24 cellular contexts compared by ENCODE assay signal in genomic region chr7:115096262-115096661, GRCh38.
A peak's percentile ranks its signal among the peaks of the same experiment; 100 is the strongest.
DNase-seq lines count a peak whose midpoint lies in the region; ATAC-seq and TF ChIP-seq lines count a peak whose summit lies in the region.
"Had no signal": no experiment of that assay in that cellular context is flagged by ENCODE, and none has a peak within 500 bp of the region (broad histone marks: within the 10 kb centered on the region; RNA-seq: fewer than 3 reads in every experiment).

No MANE protein-coding gene starts in this region.

- DNase-seq in left ventricle myocardium superior = no peak
- no peak for DNase-seq in left ventricle myocardium inferior
- DNase-seq in RPMI7951 (ENCODE audit: low read depth) = peak; percentile 5
- peak; percentile 36 for DNase-seq in fibroblast of gingiva (ENCODE audit: low read depth)
- DNase-seq in ACHN = no peak
- no peak for DNase-seq in GM20000 (ENCODE audit: low spot score)
- DNase-seq: activated CD4-positive, alpha-beta T cell treated with anti-CD3 and anti-CD28 coated beads, Interleukin-2, amount 10 ng/mL, durations not matched to agents 24 days and 14 days; activated naive CD4-positive, alpha-beta T cell treated with anti-CD3 and anti-CD28 coated beads, Interleukin-2, amount 50 U/mL, for 16 hours; activated T-cell treated with anti-CD3 and anti-CD28 coated beads, Interleukin-2, amount 50 U/mL, for 72 hours; cerebellar nuclear complex; GOT3; KG1; natural killer cell; NCI-H187 treated with DMSO at 0.1 percent for 48 hours; NCI-H2227 treated with DMSO at 0.1 percent for 48 hours; NCI-H82; OCI-M1; pancreas; T-helper 17 cell; upper lobe of left lung had no signal

- no peaks in the 10 kb centered on the region for H3K27me3 ChIP-seq in left ventricle myocardium inferior (ENCODE audit: low read depth)
- H3K27me3 ChIP-seq: BLaER1 treated with 17β-estradiol and CSF1 and Interleukin-3, amounts not matched to agents 10 nM and 100 nM; pancreas; upper lobe of left lung had no signal

- no peaks in the 10 kb centered on the region for H3K36me3 ChIP-seq in left ventricle myocardium inferior
- H3K36me3 ChIP-seq: BLaER1 treated with 17β-estradiol and CSF1 and Interleukin-3, amounts not matched to agents 10 nM and 100 nM; pancreas; upper lobe of left lung had no signal

- no peaks in the 10 kb centered on the region for H3K9me3 ChIP-seq in left ventricle myocardium inferior (replicated peaks)
- H3K9me3 ChIP-seq: BLaER1 treated with 17β-estradiol and CSF1 and Interleukin-3, amounts not matched to agents 10 nM and 100 nM; pancreas; upper lobe of left lung had no signal

- peak; percentile 51 for ATAC-seq in left ventricle myocardium superior
- ATAC-seq in activated CD4-positive, CD25-positive, alpha-beta regulatory T cell treated with anti-CD3 and anti-CD28 coated beads, Interleukin-2, amount 50 U/mL, for 24 hours = no peak
- ATAC-seq in HG02852 (IDR thresholded peaks at IDR 0.05; ENCODE audit: unreplicated experiment) = no peak
- ATAC-seq: activated T-cell treated with anti-CD3 and anti-CD28 coated beads, Interleukin-2, amount 50 U/mL, for 72 hours; esophagus mucosa; natural killer cell; T-helper 17 cell had no signal

- TF ChIP-seq CTCF in left ventricle myocardium inferior (IDR thresholded peaks at IDR 0.05; ENCODE audit: borderline replicate concordance) (no peak), GM20000 (IDR thresholded peaks at IDR 0.05; ENCODE audit: extremely low read depth, missing control alignments) (no peak)

- H3K4me3 ChIP-seq in left ventricle myocardium inferior = no peak overlapping the region
- H3K4me3 ChIP-seq: BLaER1 treated with 17β-estradiol and CSF1 and Interleukin-3, amounts not matched to agents 10 nM and 100 nM; pancreas; upper lobe of left lung had no signal

- in situ Hi-C loops in ACHN (cut with HindIII; ENCODE audit: low pct_ligation_motif_present, low pct_unique_long_range_greater_than_20kb, low sequenced_read_pairs) = no loop called here

- peaks cover 5% of the 10 kb centered on the region for H3K4me1 ChIP-seq in left ventricle myocardium inferior
- H3K4me1 ChIP-seq: upper lobe of left lung had no signal

- intact Hi-C loops in left ventricle myocardium superior (cut with micrococcal nuclease) (no loop called here), left ventricle myocardium inferior (cut with micrococcal nuclease) (no loop called here)

- H3K27ac ChIP-seq in left ventricle myocardium inferior (replicated peaks) = no peak overlapping the region
- H3K27ac ChIP-seq: BLaER1 treated with 17β-estradiol and CSF1 and Interleukin-3, amounts not matched to agents 10 nM and 100 nM; pancreas; upper lobe of left lung had no signal

Comparison
In these comparisons a context has a peak if more than half of its experiments do, and no peak if none do; other contexts are left out.
1. DNase-seq: peak in RPMI7951 (single experiment) and fibroblast of gingiva (single experiment); none in left ventricle myocardium superior (single experiment), left ventricle myocardium inferior (single experiment), ACHN (single experiment) and GM20000 (single experiment).